ENCODE assay signal across 4 cellular contexts in the genomic region with DNA sequence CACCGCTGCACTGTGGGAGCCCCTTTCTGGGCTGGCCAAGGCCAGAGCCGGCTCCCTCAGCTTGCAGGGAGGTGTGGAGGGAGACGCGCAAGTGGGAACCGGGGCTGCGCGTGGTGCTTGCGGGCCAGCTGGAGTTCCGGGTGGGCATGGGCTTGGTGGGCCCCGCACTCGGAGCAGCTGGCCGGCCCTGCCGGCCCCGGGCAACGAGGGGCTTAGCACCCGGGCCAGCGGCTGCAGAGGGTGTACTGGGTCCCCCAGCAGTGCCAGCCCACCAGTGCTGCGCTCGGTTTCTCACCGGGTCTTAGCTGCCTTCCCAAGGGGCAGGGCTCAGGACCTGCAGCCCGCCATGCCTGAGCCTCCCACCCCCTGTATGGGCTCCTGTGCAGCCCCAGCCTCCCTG. TPM values are rescaled to one million over a fixed set of nuclear protein-coding genes. Genes with fewer than 3 reads are reported as not detected.
"Had no signal": no experiment of that assay in that cellular context is flagged by ENCODE, and none has a peak within 500 bp of the region (broad histone marks: within the 10 kb centered on the region; RNA-seq: fewer than 3 reads in every experiment).

No MANE protein-coding gene starts in this region.

RNA-seq across cellular contexts. Expression of a gene that starts 47.9 kb away (rescaled TPM):
- total RNA-seq: Right ventricle myocardium inferior, Right ventricle myocardium superior, RPMI7951, SJSA1 had no signal
